ENCODE assay signal across 25 cellular contexts in genomic region chr5:87245451-87245850, GRCh38.
"Had no signal": no experiment of that assay in that cellular context is flagged by ENCODE, and none has a peak within 500 bp of the region (broad histone marks: within the 10 kb centered on the region; RNA-seq: fewer than 3 reads in every experiment).

No MANE protein-coding gene starts in this region.

- ATAC-seq: activated naive CD4-positive, alpha-beta T cell treated with anti-CD3 and anti-CD28 coated beads, Interleukin-2, amount 50 U/mL, for 72 hours; activated T-cell treated with anti-CD3 and anti-CD28 coated beads, Interleukin-2, amount 50 U/mL, for 72 hours; effector memory CD8-positive, alpha-beta T cell; esophagus mucosa; T-helper 17 cell; WTC11 had no signal

- FAIRE-seq: bronchial epithelial cell, frontal cortex had no signal

- DNase-seq: activated CD4-positive, alpha-beta memory T cell treated with anti-CD3 and anti-CD28 coated beads, Interleukin-2, amount 10 ng/mL, durations not matched to agents 7 days and 5 days; activated CD4-positive, alpha-beta T cell treated with anti-CD3 and anti-CD28 coated beads for 1 hour; activated CD4-positive, alpha-beta T cell treated with anti-CD3 and anti-CD28 coated beads for 4 hours; activated CD4-positive, alpha-beta T cell treated with anti-CD3 and anti-CD28 coated beads, Interleukin-2, amount 10 ng/mL, durations not matched to agents 7 days and 5 days; activated CD4-positive, alpha-beta T cell treated with anti-CD3 and anti-CD28 coated beads, Interleukin-2, amount 50 U/mL, for 4 hours; activated CD8-positive, alpha-beta memory T cell treated with anti-CD3 and anti-CD28 coated beads, Interleukin-2, amount 50 U/mL, for 48 hours; activated gamma-delta T cell; activated naive CD4-positive, alpha-beta T cell; activated naive CD4-positive, alpha-beta T cell treated with anti-CD3 and anti-CD28 coated beads, Interleukin-2, amount 10 ng/mL, durations not matched to agents 7 days and 5 days; activated naive CD8-positive, alpha-beta T cell treated with anti-CD3 and anti-CD28 coated beads, Interleukin-2, amount 10 ng/mL, durations not matched to agents 7 days and 5 days; activated T-cell treated with anti-CD3 and anti-CD28 coated beads for 4 hours; activated T-cell treated with anti-CD3 and anti-CD28 coated beads, Interleukin-2, amount 50 U/mL, for 24 hours; activated T-cell treated with anti-CD3 and anti-CD28 coated beads, Interleukin-2, amount 50 U/mL, for 72 hours; brain microvascular endothelial cell; effector CD4-positive, alpha-beta T cell; effector memory CD8-positive, alpha-beta T cell; foreskin fibroblast; head of caudate nucleus; T-helper 1 cell; T-helper 17 cell had no signal
